Comparison of ENCODE assay signal across 10 cellular contexts in the genomic region with DNA sequence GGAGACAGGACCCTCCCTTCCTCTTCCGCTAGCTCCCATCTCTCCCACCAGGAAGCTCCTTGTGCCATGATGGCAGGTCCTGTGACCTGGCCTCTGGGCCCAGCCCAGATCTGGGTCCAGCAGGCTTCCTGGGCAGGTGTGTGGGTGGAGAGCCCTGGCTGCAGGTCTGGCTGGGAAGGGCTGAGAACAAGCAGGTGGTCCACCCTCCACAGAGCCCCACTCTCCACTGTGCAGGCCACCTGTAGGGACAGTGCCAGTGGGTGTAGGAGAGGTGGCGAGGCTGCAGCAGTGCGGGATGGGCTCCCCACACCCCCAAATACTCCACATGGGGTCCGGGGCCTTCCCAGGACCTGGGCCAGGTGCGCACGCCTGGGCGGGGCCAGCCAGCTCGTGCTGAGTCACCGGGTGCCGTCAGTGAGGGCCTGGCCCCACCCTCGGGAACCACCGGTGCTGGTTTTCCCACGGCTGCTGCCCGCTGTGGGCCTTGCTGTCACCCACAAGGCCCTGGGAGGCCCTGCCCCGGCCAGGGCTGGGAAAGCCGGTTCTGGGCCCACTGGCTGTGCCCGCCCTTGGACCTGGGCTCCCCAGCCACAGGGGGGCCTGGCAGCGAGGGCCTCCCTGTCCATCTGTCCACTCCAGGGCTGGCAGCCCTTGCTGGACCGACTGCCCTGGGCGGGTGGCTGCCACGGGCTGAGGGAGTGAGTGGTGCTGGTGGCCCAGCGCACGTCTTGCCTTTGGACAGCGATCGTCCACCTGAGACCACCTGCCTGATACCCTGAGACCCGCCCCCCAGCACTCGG. TPM values are rescaled to one million over a fixed set of nuclear protein-coding genes. Genes with fewer than 3 reads are reported as not detected.
A peak's percentile ranks its signal among the peaks of the same experiment; 100 is the strongest.
DNase-seq lines count a peak whose midpoint lies in the region; ATAC-seq and TF ChIP-seq lines count a peak whose summit lies in the region.
"Had no signal": no experiment of that assay in that cellular context is flagged by ENCODE, and none has a peak within 500 bp of the region (broad histone marks: within the 10 kb centered on the region; RNA-seq: fewer than 3 reads in every experiment).

No MANE protein-coding gene starts in this region.

- H3K4me3 ChIP-seq in esophagus (ENCODE audit: low read depth in 1 of 2, low read length in 2 of 2) (peak overlapping the region in 1 of 2 donors; percentile 5), skin epidermis (no peak overlapping the region)
- H3K4me3 ChIP-seq: sigmoid colon had no signal

- no peaks in the 10 kb centered on the region for H3K9me3 ChIP-seq in esophagus (ENCODE audit: control insufficient read depth in 2 of 2, insufficient read depth in 1 of 2, low read depth in 1 of 2, low read length in 1 of 2)
- H3K9me3 ChIP-seq: sigmoid colon had no signal

- H3K36me3 ChIP-seq in esophagus (ENCODE audit: control insufficient read depth in 2 of 2, insufficient read depth in 2 of 2, low read length in 1 of 2) = no peaks in the 10 kb centered on the region
- H3K36me3 ChIP-seq: sigmoid colon had no signal

- ATAC-seq in HG03469 (IDR thresholded peaks at IDR 0.05; ENCODE audit: unreplicated experiment) (no peak), omental fat pad (ENCODE audit: low FRiP score) (no peak)

- H3K27ac ChIP-seq in esophagus (ENCODE audit: low read depth in 2 of 2, low read length in 1 of 2) = peak overlapping the region; percentile 97 to 98
- peak overlapping the region; percentile 61 to 92 (median 85) for H3K27ac ChIP-seq in skin epidermis
- H3K27ac ChIP-seq: sigmoid colon had no signal

- peaks cover 2% of the 10 kb centered on the region for H3K4me1 Mint-ChIP-seq in activated CD4-positive, alpha-beta T cell treated with anti-CD3 and anti-CD28 coated beads, Interleukin-2, amount 10 ng/mL, durations not matched to agents 7 days and 5 days
- no peaks in the 10 kb centered on the region for H3K4me1 Mint-ChIP-seq in activated T-helper 2 cell treated with anti-CD3 and anti-CD28 coated beads, Interferon-gamma antibody, Interleukin-2, Interleukin-4, amounts not matched to agents 10 μg/mL and 5 μg/mL and 100 μg/mL, durations not matched to agents 14 hours and 24 hours and 36 hours (ENCODE audit: low read depth)

- H3K4me3 Mint-ChIP-seq in activated CD4-positive, alpha-beta T cell treated with anti-CD3 and anti-CD28 coated beads, Interleukin-2, amount 10 ng/mL, durations not matched to agents 7 days and 5 days = no peak overlapping the region
- H3K4me3 Mint-ChIP-seq in activated T-helper 2 cell treated with anti-CD3 and anti-CD28 coated beads, Interferon-gamma antibody, Interleukin-2, Interleukin-4, amounts not matched to agents 10 μg/mL and 5 μg/mL and 100 μg/mL, durations not matched to agents 14 hours and 24 hours and 36 hours (ENCODE audit: low read depth) = no peak overlapping the region

- peaks cover 11 to 62% of the 10 kb centered on the region in 2 donors for H3K4me1 ChIP-seq in esophagus (ENCODE audit: control insufficient read depth in 2 of 2, insufficient read depth in 2 of 2, low read length in 1 of 2)

- no peaks in the 10 kb centered on the region for H3K9me3 Mint-ChIP-seq in activated CD4-positive, alpha-beta T cell treated with anti-CD3 and anti-CD28 coated beads, Interleukin-2, amount 10 ng/mL, durations not matched to agents 7 days and 5 days
- no peaks in the 10 kb centered on the region for H3K9me3 Mint-ChIP-seq in activated T-helper 2 cell treated with anti-CD3 and anti-CD28 coated beads, Interferon-gamma antibody, Interleukin-2, Interleukin-4, amounts not matched to agents 10 μg/mL and 5 μg/mL and 100 μg/mL, durations not matched to agents 14 hours and 24 hours and 36 hours

- no peak overlapping the region for H3K27ac Mint-ChIP-seq in activated CD4-positive, alpha-beta T cell treated with anti-CD3 and anti-CD28 coated beads, Interleukin-2, amount 10 ng/mL, durations not matched to agents 7 days and 5 days
- no peak overlapping the region for H3K27ac Mint-ChIP-seq in activated T-helper 2 cell treated with anti-CD3 and anti-CD28 coated beads, Interferon-gamma antibody, Interleukin-2, Interleukin-4, amounts not matched to agents 10 μg/mL and 5 μg/mL and 100 μg/mL, durations not matched to agents 14 hours and 24 hours and 36 hours

- POLR2A ChIA-PET in activated CD4-positive, alpha-beta T cell treated with anti-CD3 and anti-CD28 coated beads, Interleukin-2, amount 10 ng/mL, durations not matched to agents 7 days and 5 days (lab: Charles Lee) = no interaction called here

- peak; percentile 50 for DNase-seq in activated CD4-positive, alpha-beta T cell treated with anti-CD3 and anti-CD28 coated beads for 48 hours
- DNase-seq in activated CD4-positive, alpha-beta T cell treated with anti-CD3 and anti-CD28 coated beads, Interleukin-2, amount 10 ng/mL, durations not matched to agents 7 days and 5 days = no peak
- peak; percentile 81 for DNase-seq in NCI-H510A (lab: John Stamatoyannopoulos, UW)
- DNase-seq in omental fat pad (ENCODE audit: low spot score) = no peak
- DNase-seq in activated T-helper 2 cell treated with anti-CD3 and anti-CD28 coated beads, Interferon-gamma antibody, Interleukin-2, Interleukin-4, amounts not matched to agents 10 μg/mL and 5 μg/mL and 100 μg/mL, durations not matched to agents 14 hours and 24 hours and 36 hours (ENCODE audit: low spot score) = no peak
- DNase-seq: NCI-H2081 treated with DMSO at 0.1 percent for 48 hours, sigmoid colon had no signal

- no peak for TF ChIP-seq CTCF in omental fat pad (IDR thresholded peaks at IDR 0.05)

- CTCF ChIA-PET in activated CD4-positive, alpha-beta T cell treated with anti-CD3 and anti-CD28 coated beads, Interleukin-2, amount 10 ng/mL, durations not matched to agents 7 days and 5 days (lab: Charles Lee) = no interaction called here

- H3K36me3 Mint-ChIP-seq in activated CD4-positive, alpha-beta T cell treated with anti-CD3 and anti-CD28 coated beads, Interleukin-2, amount 10 ng/mL, durations not matched to agents 7 days and 5 days (ENCODE audit: low read depth) = no peaks in the 10 kb centered on the region
- no peaks in the 10 kb centered on the region for H3K36me3 Mint-ChIP-seq in activated T-helper 2 cell treated with anti-CD3 and anti-CD28 coated beads, Interferon-gamma antibody, Interleukin-2, Interleukin-4, amounts not matched to agents 10 μg/mL and 5 μg/mL and 100 μg/mL, durations not matched to agents 14 hours and 24 hours and 36 hours (ENCODE audit: low read depth)

- intact Hi-C loops in activated T-helper 2 cell treated with anti-CD3 and anti-CD28 coated beads, Interferon-gamma antibody, Interleukin-2, Interleukin-4, amounts not matched to agents 10 μg/mL and 5 μg/mL and 100 μg/mL, durations not matched to agents 14 hours and 24 hours and 36 hours (cut with micrococcal nuclease) = no loop called here

- no peaks in the 10 kb centered on the region for H3K27me3 Mint-ChIP-seq in activated CD4-positive, alpha-beta T cell treated with anti-CD3 and anti-CD28 coated beads, Interleukin-2, amount 10 ng/mL, durations not matched to agents 7 days and 5 days
- no peaks in the 10 kb centered on the region for H3K27me3 Mint-ChIP-seq in activated T-helper 2 cell treated with anti-CD3 and anti-CD28 coated beads, Interferon-gamma antibody, Interleukin-2, Interleukin-4, amounts not matched to agents 10 μg/mL and 5 μg/mL and 100 μg/mL, durations not matched to agents 14 hours and 24 hours and 36 hours (ENCODE audit: low read depth)

- H3K27me3 ChIP-seq in esophagus (ENCODE audit: control insufficient read depth in 1 of 2, insufficient read depth in 2 of 2, low read length in 2 of 2) = no peaks in the 10 kb centered on the region

- 48 to 51% methylated on average over 27 of the region's 27 CpGs for WGBS in esophagus, 2 donors

RNA-seq across cellular contexts. Expression of a gene that starts 9.3 kb away (rescaled TPM):
- under 1 TPM; 0.32 to 0.44 TPM for total RNA-seq in activated CD4-positive, alpha-beta T cell treated with anti-CD3 and anti-CD28 coated beads, Interleukin-2, amount 10 ng/mL, durations not matched to agents 7 days and 5 days
- 1 to 10 TPM; 1.6 to 7.8 TPM for polyA plus RNA-seq in esophagus
- total RNA-seq in omental fat pad = 10 to 100 TPM in 1 of 4 donors, 1 to 10 TPM in 3; 4.6 to 12.3 (median 7.2) TPM
- 9.3 and 11.2 TPM in 2 replicates for total RNA-seq in activated T-helper 2 cell treated with anti-CD3 and anti-CD28 coated beads, Interferon-gamma antibody, Interleukin-2, Interleukin-4, amounts not matched to agents 10 μg/mL and 5 μg/mL and 100 μg/mL, durations not matched to agents 14 hours and 24 hours and 36 hours

RNA-seq across cellular contexts. Expression of a gene that starts 33.8 kb away (rescaled TPM):
- total RNA-seq in activated CD4-positive, alpha-beta T cell treated with anti-CD3 and anti-CD28 coated beads, Interleukin-2, amount 10 ng/mL, durations not matched to agents 7 days and 5 days = 1 to 10 TPM; 6.0 to 7.1 TPM
- polyA plus RNA-seq in esophagus = 1 to 10 TPM; 1.5 to 4.3 TPM
- total RNA-seq in omental fat pad = 10 to 100 TPM in 3 of 4 donors, 1 to 10 TPM in 1; 9.8 to 17.7 (median 11.6) TPM
- 17.2 and 17.5 TPM in 2 replicates for total RNA-seq in activated T-helper 2 cell treated with anti-CD3 and anti-CD28 coated beads, Interferon-gamma antibody, Interleukin-2, Interleukin-4, amounts not matched to agents 10 μg/mL and 5 μg/mL and 100 μg/mL, durations not matched to agents 14 hours and 24 hours and 36 hours

RNA-seq across cellular contexts. Expression of a gene that starts 56.2 kb away (rescaled TPM):
- 10 to 100 TPM; 54.1 to 66.6 TPM for total RNA-seq in activated CD4-positive, alpha-beta T cell treated with anti-CD3 and anti-CD28 coated beads, Interleukin-2, amount 10 ng/mL, durations not matched to agents 7 days and 5 days
- polyA plus RNA-seq in esophagus = 10 to 100 TPM; 31.7 to 34.7 TPM
- total RNA-seq in omental fat pad = 10 to 100 TPM; 22.2 to 42.8 (median 34.2) TPM
- 71.4 and 72.6 TPM in 2 replicates for total RNA-seq in activated T-helper 2 cell treated with anti-CD3 and anti-CD28 coated beads, Interferon-gamma antibody, Interleukin-2, Interleukin-4, amounts not matched to agents 10 μg/mL and 5 μg/mL and 100 μg/mL, durations not matched to agents 14 hours and 24 hours and 36 hours

Comparison
In these comparisons a context has a peak if more than half of its experiments do, and no peak if none do; other contexts are left out.
1. DNase-seq: peak in activated CD4-positive, alpha-beta T cell treated with anti-CD3 and anti-CD28 coated beads for 48 hours (single experiment) and NCI-H510A (single experiment); none in activated CD4-positive, alpha-beta T cell treated with anti-CD3 and anti-CD28 coated beads, Interleukin-2, amount 10 ng/mL, durations not matched to agents 7 days and 5 days (single experiment), omental fat pad (single experiment) and activated T-helper 2 cell treated with anti-CD3 and anti-CD28 coated beads, Interferon-gamma antibody, Interleukin-2, Interleukin-4, amounts not matched to agents 10 μg/mL and 5 μg/mL and 100 μg/mL, durations not matched to agents 14 hours and 24 hours and 36 hours (single experiment).